In the genomic region with DNA sequence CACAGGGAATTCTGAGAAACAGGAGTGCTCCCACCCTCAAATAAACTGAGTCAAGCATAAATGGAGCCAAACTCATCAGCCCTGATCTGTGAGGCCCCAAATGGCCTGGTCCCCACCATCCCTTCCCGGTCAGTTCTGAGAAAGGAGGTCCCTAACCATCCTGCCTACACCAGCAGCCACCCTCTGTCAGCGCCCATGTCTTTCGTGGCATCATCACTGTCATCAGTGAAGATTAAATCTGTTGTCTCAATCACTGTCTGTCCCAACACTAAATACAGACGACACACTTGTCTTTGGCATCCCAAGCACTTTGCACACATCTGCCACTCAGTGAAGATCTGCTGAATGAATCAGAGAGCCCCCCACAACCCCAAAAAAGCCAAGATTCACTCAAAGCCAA, we compare ENCODE assay signal across 10 cellular contexts. TPM values are rescaled to one million over a fixed set of nuclear protein-coding genes. Genes with fewer than 3 reads are reported as not detected.
DNase-seq lines count a peak whose midpoint lies in the region; ATAC-seq, FAIRE-seq and TF ChIP-seq lines count a peak whose summit lies in the region.
"Had no signal": no experiment of that assay in that cellular context is flagged by ENCODE, and none has a peak within 500 bp of the region (broad histone marks: within the 10 kb centered on the region; RNA-seq: fewer than 3 reads in every experiment).

No MANE protein-coding gene starts in this region.

- H4K5ac ChIP-seq in IMR-90 (ENCODE audit: low read depth, low read length) = no peak overlapping the region

- 94% methylated on average over 3 of the region's 4 CpGs; no CpG with 5 or more reads in 1 of the 2 experiments for WGBS in IMR-90 (ENCODE audit: extremely low coverage in 2 of 2, insufficient read length in 1 of 2), 2 experiments

- 0 out of 2 replicates have a peak overlapping the region, but pooled peaks have one; percentile 1 for H3K23ac ChIP-seq in IMR-90 (ENCODE audit: low read depth, low read length)

- no peak overlapping the region for H3K4me3 Mint-ChIP-seq in effector memory CD8-positive, alpha-beta T cell
- H3K4me3 Mint-ChIP-seq: central memory CD8-positive, alpha-beta T cell had no signal

- peak; percentile 37 for TF ChIP-seq EP300 in neural cell (conservative IDR thresholded peaks at IDR 0.05; ENCODE audit: poor library complexity, severe bottlenecking)

- peak overlapping the region; percentile 5; the same call in 1 of the 2 replicates for H3K14ac ChIP-seq in IMR-90 (replicated peaks; ENCODE audit: low read depth, low read length)

- no TSS peak for BruUV-seq in IMR-90 (replicated peaks; lab: Mats Ljungman, UMichigan)

- in situ Hi-C loops in IMR-90 (cut with MboI; ENCODE audit: low sequenced_read_pairs) = loop anchor here (5.0 kb wide), 1 partner anchor 79 kb away; no protein-coding TSS in a partner anchor

- H3K9me3 ChIP-seq in IMR-90 (ENCODE audit: control insufficient read depth, insufficient read depth, low read length) = no peaks in the 10 kb centered on the region
- H3K9me3 ChIP-seq in neural cell (ENCODE audit: low read length) = no peaks in the 10 kb centered on the region
- H3K9me3 ChIP-seq: BE2C had no signal

- TF ChIP-seq CTCF in 22Rv1 (IDR thresholded peaks at IDR 0.05) (no peak), IMR-90 (conservative IDR thresholded peaks at IDR 0.05; ENCODE audit: low read depth, low read length) (no peak), neural cell (IDR thresholded peaks at IDR 0.05; ENCODE audit: poor library complexity, severe bottlenecking) (no peak)

- H3K79me1 ChIP-seq in IMR-90 (ENCODE audit: low read depth in 1 of 2, low read length in 2 of 2) = peaks cover 48 to 86% of the 10 kb centered on the region in 2 experiments

- H4K20me1 ChIP-seq in IMR-90 (ENCODE audit: insufficient read depth, low read length) (peaks cover 39% of the 10 kb centered on the region), neural cell (ENCODE audit: insufficient read depth) (no peaks in the 10 kb centered on the region)

- peaks cover 27% of the 10 kb centered on the region for H3K4me1 ChIP-seq in IMR-90 (ENCODE audit: control insufficient read depth, insufficient read depth, low read length)

- H2BK20ac ChIP-seq in IMR-90 (ENCODE audit: low read depth, low read length) = no peak overlapping the region

- H3K56ac ChIP-seq in IMR-90 (ENCODE audit: extremely low read depth, insufficient read depth, low read length) = no peak overlapping the region

- TF ChIP-seq POLR2A in IMR-90 (IDR thresholded peaks at IDR 0.05; ENCODE audit: low read depth, low read length) = no peak

- no peak overlapping the region for H2AK9ac ChIP-seq in IMR-90 (replicated peaks; ENCODE audit: low read depth, low read length, poor library complexity)

- intact Hi-C loops in IMR-90 (cut with micrococcal nuclease) = no loop called here

- H2AFZ ChIP-seq in IMR-90 (replicated peaks; ENCODE audit: low read length, poor library complexity) = no peak overlapping the region
- H2AFZ ChIP-seq in neural cell (ENCODE audit: low read depth, low read length) = no peak overlapping the region

- TF ChIP-seq RAD21 in IMR-90 (IDR thresholded peaks at IDR 0.05; ENCODE audit: low read length) = no peak
- no peak for TF ChIP-seq RAD21 in neural cell (conservative IDR thresholded peaks at IDR 0.05)

- no peak for FAIRE-seq in GM19239 (lab: Jason Lieb, UNC)

- H3K36me3 ChIP-seq in IMR-90 (ENCODE audit: control insufficient read depth, insufficient read depth, low read length) = peaks cover 17% of the 10 kb centered on the region
- H3K36me3 ChIP-seq in neural cell (ENCODE audit: insufficient read depth, low read length) = no peaks in the 10 kb centered on the region

- no peak overlapping the region for H3K4me3 ChIP-seq in IMR-90 (ENCODE audit: insufficient read depth, low read depth, low read length)
- H3K4me3 ChIP-seq in neural cell (ENCODE audit: low read length) = no peak overlapping the region

- no peaks in the 10 kb centered on the region for H3K27me3 ChIP-seq in IMR-90 (ENCODE audit: control insufficient read depth, insufficient read depth, low read length)
- no peaks in the 10 kb centered on the region for H3K27me3 ChIP-seq in neural cell (ENCODE audit: insufficient read depth, low read depth, low read length)
- H3K27me3 ChIP-seq: BE2C had no signal

- H2AK5ac ChIP-seq in IMR-90 (ENCODE audit: low read depth, low read length) = no peak overlapping the region; the same call in 1 of the 2 replicates

- no peak overlapping the region; the same call in 1 of the 2 replicates for H2BK120ac ChIP-seq in IMR-90 (ENCODE audit: low read depth, low read length)

- dilution Hi-C loops in IMR-90 (cut with HindIII; ENCODE audit: low sequenced_read_pairs, unreplicated experiment) = no loop called here

- H3K9me2 ChIP-seq in neural cell (ENCODE audit: insufficient read depth, low read length) = no peaks in the 10 kb centered on the region

- POLR2A ChIA-PET in IMR-90 (lab: Charles Lee; ENCODE audit: unreplicated experiment) = no interaction called here

- H4K91ac ChIP-seq in IMR-90 (ENCODE audit: insufficient read depth, low read depth, low read length) = no peak overlapping the region

- peaks cover 59% of the 10 kb centered on the region for H3K79me2 ChIP-seq in neural cell (replicated peaks; ENCODE audit: insufficient read depth, low read length)

- no peaks in the 10 kb centered on the region for H3K9me3 Mint-ChIP-seq in effector memory CD8-positive, alpha-beta T cell
- H3K9me3 Mint-ChIP-seq: central memory CD8-positive, alpha-beta T cell had no signal

- H3K27me3 Mint-ChIP-seq in effector memory CD8-positive, alpha-beta T cell = no peaks in the 10 kb centered on the region
- H3K27me3 Mint-ChIP-seq: central memory CD8-positive, alpha-beta T cell had no signal

- peak overlapping the region; percentile 65 to 69 for H3K27ac Mint-ChIP-seq in effector memory CD8-positive, alpha-beta T cell

- H4K8ac ChIP-seq in IMR-90 (ENCODE audit: low read depth in 2 of 2, low read length in 2 of 2) = no peak overlapping the region

- H3K9me1 ChIP-seq in IMR-90 (ENCODE audit: insufficient read depth, low read length) = 0 out of 2 replicates have a peak, but pooled peaks cover 3% of the 10 kb centered on the region

- H3K27ac ChIP-seq in 22Rv1 (peak overlapping the region; percentile 79), IMR-90 (ENCODE audit: insufficient read depth, low read length) (no peak overlapping the region), neural cell (ENCODE audit: low read length) (peak overlapping the region; percentile 97)

- H3K4me2 ChIP-seq in IMR-90 (ENCODE audit: low read depth, low read length) (no peak overlapping the region), neural cell (ENCODE audit: low read length) (no peak overlapping the region)

- peaks cover 12% of the 10 kb centered on the region for H3F3A ChIP-seq in neural cell (ENCODE audit: insufficient read depth, low read length, poor library complexity, severe bottlenecking)

- DNase-seq in IMR-90 = no peak
- DNase-seq in effector memory CD8-positive, alpha-beta T cell = no peak
- no peak for DNase-seq in NCI-H82 treated with DMSO at 0.1 percent for 48 hours (lab: John Stamatoyannopoulos, UW; ENCODE audit: unreplicated experiment)
- DNase-seq in NCI-H2029 (lab: John Stamatoyannopoulos, UW) = no peak
- no peak for DNase-seq in GM19239 (ENCODE audit: insufficient read length, low spot score)
- DNase-seq in mesenteric fat pad (ENCODE audit: low spot score) = no peak
- DNase-seq: BE2C had no signal

- H3K9ac ChIP-seq in IMR-90 (ENCODE audit: low read depth, low read length) (no peak overlapping the region), neural cell (ENCODE audit: low read length) (peak overlapping the region; percentile 78)

- no peak for ATAC-seq in IMR-90 (ENCODE audit: low read depth)
- no peak for ATAC-seq in effector memory CD8-positive, alpha-beta T cell (replicated peaks)

- H3K18ac ChIP-seq in IMR-90 (ENCODE audit: low read depth, low read length) = no peak overlapping the region

- no peak overlapping the region for H2BK5ac ChIP-seq in IMR-90 (ENCODE audit: low read depth, low read length, poor library complexity, severe bottlenecking)

- no peak overlapping the region for H2BK15ac ChIP-seq in IMR-90 (ENCODE audit: low read depth, low read length)

- H3K4ac ChIP-seq in IMR-90 (ENCODE audit: low read depth, low read length) = no peak overlapping the region

- peaks cover 84% of the 10 kb centered on the region for H3K36me3 Mint-ChIP-seq in effector memory CD8-positive, alpha-beta T cell (ENCODE audit: insufficient read depth)

- CTCF ChIA-PET in IMR-90 (lab: Yijun Ruan, JAX) = no interaction called here

- peaks cover 65 to 78% of the 10 kb centered on the region in 2 donors for H3K4me1 Mint-ChIP-seq in effector memory CD8-positive, alpha-beta T cell (ENCODE audit: low read depth in 2 of 2)

TF ChIP-seq in IMR-90, 13 proteins besides CTCF, POLR2A, EP300 and RAD21 (continues in another document):
- TF ChIP-seq RFX5 (IDR thresholded peaks at IDR 0.05; ENCODE audit: low read depth, low read length) (no peak), CEBPB (IDR thresholded peaks at IDR 0.05; ENCODE audit: low read depth, low read length) (no peak)

TF ChIP-seq in neural cell, 6 proteins besides CTCF, POLR2A, EP300 and RAD21:
- no peak for TF ChIP-seq SMC3 (conservative IDR thresholded peaks at IDR 0.05; ENCODE audit: poor library complexity)
- TF ChIP-seq POLR2AphosphoS5 (IDR thresholded peaks at IDR 0.05) = no peak

RNA-seq across cellular contexts. Expression of a gene that starts 22.4 kb away (rescaled TPM):
- total RNA-seq in IMR-90 (2012; rRNA removed) = 8.6 and 13.9 TPM in 2 replicates
- polyA plus RNA-seq in IMR-90 (2012; rRNA removed) = 25.7 and 29.9 TPM in 2 replicates
- polyA plus RNA-seq in IMR-90 (2012; cell fraction: cytosol; rRNA removed) = 30.2 and 32.2 TPM in 2 replicates
- 46.1 and 46.4 TPM in 2 replicates for polyA plus RNA-seq in IMR-90 (2012; cell fraction: nucleus; rRNA removed; ENCODE audit: low replicate concordance)
- polyA plus RNA-seq in neural cell = 30.2 and 36.7 TPM in 2 replicates
- polyA minus RNA-seq in neural cell = 44.3 and 46.3 TPM in 2 replicates
- total RNA-seq in mesenteric fat pad = 27.5 TPM

RNA-seq across cellular contexts. Expression of a gene that starts 38.3 kb away (rescaled TPM):
- 9.7 and 13.8 TPM in 2 replicates for total RNA-seq in IMR-90 (2012; rRNA removed)
- 18.5 and 20.7 TPM in 2 replicates for polyA plus RNA-seq in IMR-90 (2012; rRNA removed)
- 9.6 and 10.4 TPM in 2 replicates for polyA plus RNA-seq in IMR-90 (2012; cell fraction: cytosol; rRNA removed)
- polyA plus RNA-seq in IMR-90 (2012; cell fraction: nucleus; rRNA removed; ENCODE audit: low replicate concordance) = 96.7 and 158 TPM in 2 replicates
- polyA plus RNA-seq in neural cell = 270 and 297 TPM in 2 replicates
- polyA minus RNA-seq in neural cell = 112 and 136 TPM in 2 replicates
- 30.2 TPM for total RNA-seq in mesenteric fat pad
